Comparison of ENCODE assay signal across 23 cellular contexts in genomic region chr20:61979701-61980635, GRCh38.
"Had no signal": no experiment of that assay in that cellular context is flagged by ENCODE, and none has a peak within 500 bp of the region (broad histone marks: within the 10 kb centered on the region; RNA-seq: fewer than 3 reads in every experiment).

No MANE protein-coding gene starts in this region.

- H3K27me3 ChIP-seq: breast epithelium, esophagus muscularis mucosa, foreskin keratinocyte, heart left ventricle, neutrophil, ovary, testis, vagina had no signal

- H3K36me3 ChIP-seq: breast epithelium, ovary had no signal

- H3K9me3 ChIP-seq: breast epithelium, esophagus muscularis mucosa, heart left ventricle, lower lobe of right lung, neutrophil, ovary, testis, vagina had no signal

- H3K4me3 ChIP-seq: breast epithelium, esophagus muscularis mucosa, heart left ventricle, lower lobe of right lung, ovary, testis, vagina had no signal

- H3K4me1 ChIP-seq: breast epithelium, esophagus muscularis mucosa, foreskin keratinocyte, lower lobe of right lung, testis, vagina had no signal

- H3K27ac Mint-ChIP-seq: progenitor cell of endocrine pancreas had no signal

- FAIRE-seq: colon, kidney had no signal

- H3K27me3 Mint-ChIP-seq: central memory CD8-positive, alpha-beta T cell; natural killer cell treated with Interleukin-12 subunit alpha and Interleukin-12 subunit beta and Interleukin-15 and Interleukin-18, amount 100 ng/mL, for 72 hours; progenitor cell of endocrine pancreas had no signal

- H3K27ac ChIP-seq: breast epithelium, esophagus muscularis mucosa, foreskin keratinocyte, heart left ventricle, lower lobe of right lung, neutrophil, ovary, testis, vagina, VCaP had no signal

- ATAC-seq: activated CD4-positive, CD25-positive, alpha-beta regulatory T cell treated with anti-CD3 and anti-CD28 coated beads, Interleukin-2, amount 50 U/mL, for 24 hours; foreskin keratinocyte; stimulated activated naive CD8-positive, alpha-beta T cell treated with anti-CD3 and anti-CD28 coated beads, Interleukin-15, Interleukin-2, amounts not matched to agents 100 U/mL and 50 U/mL, for 24 hours had no signal

- DNase-seq: activated CD4-positive, alpha-beta T cell treated with anti-CD3 and anti-CD28 coated beads for 48 hours; activated CD4-positive, alpha-beta T cell treated with anti-CD3 and anti-CD28 coated beads, Interleukin-2, amount 50 U/mL, for 48 hours; activated CD8-positive, alpha-beta memory T cell treated with anti-CD3 and anti-CD28 coated beads for 24 hours; activated gamma-delta T cell; activated naive CD4-positive, alpha-beta T cell treated with anti-CD3 and anti-CD28 coated beads, Interleukin-2, amount 50 U/mL, for 16 hours; effector CD4-positive, alpha-beta T cell; foreskin keratinocyte; kidney; lower lobe of right lung; stimulated activated naive CD8-positive, alpha-beta T cell treated with anti-CD3 and anti-CD28 coated beads, Interleukin-15, Interleukin-2, amounts not matched to agents 100 U/mL and 50 U/mL, for 24 hours had no signal
